26 cellular contexts compared by ENCODE assay signal in genomic region chr19:32817913-32818476, GRCh38. TPM values are rescaled to one million over a fixed set of nuclear protein-coding genes. Genes with fewer than 3 reads are reported as not detected.
"Had no signal": no experiment of that assay in that cellular context is flagged by ENCODE, and none has a peak within 500 bp of the region (broad histone marks: within the 10 kb centered on the region; RNA-seq: fewer than 3 reads in every experiment).

No MANE protein-coding gene starts in this region.

- H3K36me3 ChIP-seq: brain microvascular endothelial cell, cardiac muscle cell had no signal

- H3K4me3 Mint-ChIP-seq: activated CD4-positive, alpha-beta T cell treated with anti-CD3 and anti-CD28 coated beads, Interleukin-2, amount 10 ng/mL, durations not matched to agents 24 days and 14 days; activated CD8-positive, alpha-beta memory T cell treated with anti-CD3 and anti-CD28 coated beads, Interleukin-2, amount 10 ng/mL, durations not matched to agents 7 days and 5 days; activated T-cell treated with anti-CD3 and anti-CD28 coated beads, Interleukin-2, amount 50 U/mL, for 24 hours; activated T-helper 1 cell treated with anti-CD3 and anti-CD28 coated beads, Interleukin-12 subunit alpha, Interleukin-12 subunit beta, Interleukin-2, Interleukin-4 antibody, amounts not matched to agents 30 ng/mL and 10 ng/mL and 1 ng/mL, durations not matched to agents 14 hours and 24 hours and 36 hours; T-helper 1 cell treated with Interleukin-12 subunit alpha and Interleukin-12 subunit beta and Interleukin-4 antibody, amounts not matched to agents 30 μg/mL and 1 μg/mL, for 36 hours; WTC11 had no signal

- H3K27ac ChIP-seq: brain microvascular endothelial cell, cardiac muscle cell had no signal

- H3K36me3 Mint-ChIP-seq: activated CD8-positive, alpha-beta memory T cell treated with anti-CD3 and anti-CD28 coated beads, Interleukin-2, amount 10 ng/mL, durations not matched to agents 7 days and 5 days; activated naive CD4-positive, alpha-beta T cell treated with anti-CD3 and anti-CD28 coated beads, Interleukin-2, amount 50 U/mL, for 72 hours; WTC11 had no signal

- DNase-seq: activated CD4-positive, alpha-beta T cell treated with anti-CD3 and anti-CD28 coated beads, Interleukin-2, amount 10 ng/mL, durations not matched to agents 24 days and 14 days; activated CD4-positive, alpha-beta T cell treated with anti-CD3 and anti-CD28 coated beads, Interleukin-2, amount 50 U/mL, for 48 hours; activated CD4-positive, CD25-positive, alpha-beta regulatory T cell treated with anti-CD3 and anti-CD28 coated beads, Interleukin-2, amount 50 U/mL, for 72 hours; activated CD8-positive, alpha-beta memory T cell treated with anti-CD3 and anti-CD28 coated beads, Interleukin-2, amount 10 ng/mL, durations not matched to agents 7 days and 5 days; activated effector memory CD4-positive, alpha-beta T cell treated with Interleukin-2 at 50 U/mL for 16 hours; activated naive CD4-positive, alpha-beta T cell treated with Interleukin-2 at 50 U/mL for 16 hours; activated T-cell treated with anti-CD3 and anti-CD28 coated beads, Interleukin-2, amount 50 U/mL, for 24 hours; brain microvascular endothelial cell; cerebellar nuclear complex; Kasumi-1; NCI-H1048; NCI-H146; NCI-H2081 treated with DMSO at 0.1 percent for 48 hours; NCI-H226; NCI-H69; NK-92 treated with Interleukin-12 subunit alpha and Interleukin-12 subunit beta, amount 100 ng/mL, for 24 hours; OCI-M1; T-helper 9 cell had no signal

- H3K4me3 ChIP-seq: cardiac muscle cell had no signal

- H3K27ac Mint-ChIP-seq: activated CD4-positive, alpha-beta T cell treated with anti-CD3 and anti-CD28 coated beads, Interleukin-2, amount 10 ng/mL, durations not matched to agents 24 days and 14 days; activated CD8-positive, alpha-beta memory T cell treated with anti-CD3 and anti-CD28 coated beads, Interleukin-2, amount 10 ng/mL, durations not matched to agents 7 days and 5 days; activated T-cell treated with anti-CD3 and anti-CD28 coated beads, Interleukin-2, amount 50 U/mL, for 24 hours; activated T-helper 1 cell treated with anti-CD3 and anti-CD28 coated beads, Interleukin-12 subunit alpha, Interleukin-12 subunit beta, Interleukin-2, Interleukin-4 antibody, amounts not matched to agents 30 ng/mL and 10 ng/mL and 1 ng/mL, durations not matched to agents 14 hours and 24 hours and 36 hours; T-helper 1 cell treated with Interleukin-12 subunit alpha and Interleukin-12 subunit beta and Interleukin-4 antibody, amounts not matched to agents 30 μg/mL and 1 μg/mL, for 36 hours; WTC11 had no signal

- ATAC-seq: activated CD8-positive, alpha-beta memory T cell treated with anti-CD3 and anti-CD28 coated beads, Interleukin-2, amount 10 ng/mL, durations not matched to agents 7 days and 5 days; activated naive CD4-positive, alpha-beta T cell treated with anti-CD3 and anti-CD28 coated beads, Interleukin-2, amount 50 U/mL, for 72 hours; Panc1; Right ventricle myocardium inferior; WTC11 had no signal

- H3K27me3 ChIP-seq: brain microvascular endothelial cell, cardiac muscle cell had no signal

- H3K9me3 Mint-ChIP-seq: activated CD4-positive, alpha-beta T cell treated with anti-CD3 and anti-CD28 coated beads, Interleukin-2, amount 10 ng/mL, durations not matched to agents 24 days and 14 days; activated naive CD4-positive, alpha-beta T cell treated with anti-CD3 and anti-CD28 coated beads, Interleukin-2, amount 50 U/mL, for 72 hours; activated T-cell treated with anti-CD3 and anti-CD28 coated beads, Interleukin-2, amount 50 U/mL, for 24 hours; activated T-helper 1 cell treated with anti-CD3 and anti-CD28 coated beads, Interleukin-12 subunit alpha, Interleukin-12 subunit beta, Interleukin-2, Interleukin-4 antibody, amounts not matched to agents 30 ng/mL and 10 ng/mL and 1 ng/mL, durations not matched to agents 14 hours and 24 hours and 36 hours; T-helper 1 cell treated with Interleukin-12 subunit alpha and Interleukin-12 subunit beta and Interleukin-4 antibody, amounts not matched to agents 30 μg/mL and 1 μg/mL, for 36 hours; WTC11 had no signal

RNA-seq across cellular contexts. Expression of gene SLC7A9, which starts 51.6 kb away (rescaled TPM):
- total RNA-seq: activated CD4-positive, alpha-beta T cell treated with anti-CD3 and anti-CD28 coated beads, Interleukin-2, amount 10 ng/mL, durations not matched to agents 24 days and 14 days; activated naive CD4-positive, alpha-beta T cell treated with anti-CD3 and anti-CD28 coated beads, Interleukin-2, amount 50 U/mL, for 72 hours; NCI-H460 had no signal
